8 cellular contexts compared by ENCODE assay signal in the genomic region with DNA sequence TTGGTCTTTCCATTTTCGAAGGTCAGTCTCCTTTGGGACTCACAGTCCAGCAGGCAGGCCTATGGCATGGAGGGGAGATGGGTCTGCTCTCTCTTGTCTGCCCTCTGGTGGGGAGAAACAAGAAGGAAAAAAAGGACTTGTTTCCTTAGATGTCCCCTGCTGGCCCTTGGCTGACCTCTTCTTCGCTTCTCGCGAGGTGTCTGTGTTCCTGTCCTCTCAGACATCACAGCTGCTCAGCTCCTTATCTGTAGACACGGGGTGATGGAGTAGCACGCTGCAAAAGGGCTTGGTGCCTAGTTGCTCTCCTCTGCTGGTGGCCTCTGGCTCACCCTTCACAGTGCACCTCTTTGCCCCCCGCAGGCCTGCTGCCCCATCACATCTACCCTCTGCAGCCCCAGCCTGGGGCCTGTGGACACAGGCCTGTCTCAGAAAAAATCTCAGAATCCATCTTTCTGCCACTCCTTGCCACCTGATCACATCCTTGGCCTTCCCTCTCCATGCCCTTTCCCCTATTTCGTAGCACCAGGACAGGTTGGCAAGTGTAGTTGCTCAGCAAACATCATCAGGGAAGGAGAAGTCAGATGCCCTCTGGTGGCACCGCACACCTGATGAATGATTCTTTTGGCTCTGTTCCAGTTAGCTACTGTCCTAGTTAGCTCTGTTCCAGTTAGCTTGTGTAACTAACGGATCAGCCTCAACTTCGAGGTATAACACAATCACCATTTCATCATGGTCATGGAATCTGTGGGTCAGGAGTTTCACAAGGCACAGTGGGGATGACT. TPM values are rescaled to one million over a fixed set of nuclear protein-coding genes. Genes with fewer than 3 reads are reported as not detected.
DNase-seq lines count a peak whose midpoint lies in the region; ATAC-seq and TF ChIP-seq lines count a peak whose summit lies in the region.

No MANE protein-coding gene starts in this region.

- peak; percentile 67 for DNase-seq in GM10248 (ENCODE audit: extremely low spot score)
- DNase-seq in NCI-H2029 treated with DMSO at 0.1 percent for 48 hours (lab: John Stamatoyannopoulos, UW), result peak; percentile 63
- peak; percentile 51 for DNase-seq in UCSD-AML1 (lab: John Stamatoyannopoulos, UW; ENCODE audit: unreplicated experiment)
- peak; percentile 83 for DNase-seq in left lobe of liver (ENCODE audit: low spot score)
- DNase-seq in stimulated activated effector memory CD8-positive, alpha-beta T cell treated with anti-CD3 and anti-CD28 coated beads, Interleukin-12 subunit alpha, Interleukin-12 subunit beta, amount 100 ng/mL, for 72 hours (ENCODE audit: low spot score in 2 of 2), result peak; percentile 11 to 67

- no peaks in the 10 kb centered on the region for H3K9me3 Mint-ChIP-seq in dendritic cell treated with granulocyte-macrophage colony-stimulating factor and Interleukin-4, amounts not matched to agents 40 ng/mL and 50 ng/mL, for 4 days
- no peaks in the 10 kb centered on the region for H3K9me3 Mint-ChIP-seq in stimulated activated effector memory CD8-positive, alpha-beta T cell treated with anti-CD3 and anti-CD28 coated beads, Interleukin-12 subunit alpha, Interleukin-12 subunit beta, amount 100 ng/mL, for 72 hours

- no peak overlapping the region for H3K27ac ChIP-seq in 22Rv1

- no peak overlapping the region for H3K4me3 Mint-ChIP-seq in dendritic cell treated with granulocyte-macrophage colony-stimulating factor and Interleukin-4, amounts not matched to agents 40 ng/mL and 50 ng/mL, for 4 days
- no peak overlapping the region for H3K4me3 Mint-ChIP-seq in stimulated activated effector memory CD8-positive, alpha-beta T cell treated with anti-CD3 and anti-CD28 coated beads, Interleukin-12 subunit alpha, Interleukin-12 subunit beta, amount 100 ng/mL, for 72 hours

- H3K4me1 Mint-ChIP-seq in dendritic cell treated with granulocyte-macrophage colony-stimulating factor and Interleukin-4, amounts not matched to agents 40 ng/mL and 50 ng/mL, for 4 days (ENCODE audit: low read depth), result peaks cover 31% of the 10 kb centered on the region
- H3K4me1 Mint-ChIP-seq in stimulated activated effector memory CD8-positive, alpha-beta T cell treated with anti-CD3 and anti-CD28 coated beads, Interleukin-12 subunit alpha, Interleukin-12 subunit beta, amount 100 ng/mL, for 72 hours, result peaks cover 16% of the 10 kb centered on the region

- H3K27ac Mint-ChIP-seq in dendritic cell treated with granulocyte-macrophage colony-stimulating factor and Interleukin-4, amounts not matched to agents 40 ng/mL and 50 ng/mL, for 4 days, result peak overlapping the region; percentile 7
- H3K27ac Mint-ChIP-seq in stimulated activated effector memory CD8-positive, alpha-beta T cell treated with anti-CD3 and anti-CD28 coated beads, Interleukin-12 subunit alpha, Interleukin-12 subunit beta, amount 100 ng/mL, for 72 hours, result peak overlapping the region; percentile 64

- peak; percentile 92 for ATAC-seq in left lobe of liver
- ATAC-seq in stimulated activated effector memory CD8-positive, alpha-beta T cell treated with anti-CD3 and anti-CD28 coated beads, Interleukin-12 subunit alpha, Interleukin-12 subunit beta, amount 100 ng/mL, for 72 hours, result peak; percentile 75
- no peak for ATAC-seq in HG02970 (IDR thresholded peaks at IDR 0.05; ENCODE audit: low FRiP score, unreplicated experiment)

- intact Hi-C loops in dendritic cell treated with granulocyte-macrophage colony-stimulating factor and Interleukin-4, amounts not matched to agents 40 ng/mL and 50 ng/mL, for 4 days (cut with micrococcal nuclease), result loop anchor here (10.0 kb wide), 1 partner anchor 51 kb away; no protein-coding TSS in a partner anchor

- no peaks in the 10 kb centered on the region for H3K27me3 Mint-ChIP-seq in dendritic cell treated with granulocyte-macrophage colony-stimulating factor and Interleukin-4, amounts not matched to agents 40 ng/mL and 50 ng/mL, for 4 days

- no peaks in the 10 kb centered on the region for H3K36me3 Mint-ChIP-seq in dendritic cell treated with granulocyte-macrophage colony-stimulating factor and Interleukin-4, amounts not matched to agents 40 ng/mL and 50 ng/mL, for 4 days (ENCODE audit: low read depth)
- no peaks in the 10 kb centered on the region for H3K36me3 Mint-ChIP-seq in stimulated activated effector memory CD8-positive, alpha-beta T cell treated with anti-CD3 and anti-CD28 coated beads, Interleukin-12 subunit alpha, Interleukin-12 subunit beta, amount 100 ng/mL, for 72 hours

- peak; percentile 88 for TF ChIP-seq CTCF in 22Rv1 (IDR thresholded peaks at IDR 0.05)
- TF ChIP-seq CTCF in GM10248 (IDR thresholded peaks at IDR 0.05; ENCODE audit: control extremely low read depth, extremely low read depth, low read depth, missing control alignments), result peak; percentile 64

- POLR2A ChIA-PET in GM10248 (lab: Yijun Ruan, JAX), result no interaction called here

- CTCF ChIA-PET in GM10248 (lab: Yijun Ruan, JAX), result interaction anchor here (0.6 to 5.9 kb wide), 29 partner anchors 7 to 630 kb away, joined by 3 to 107 read pairs (median 4); no protein-coding TSS in a partner anchor

RNA-seq across cellular contexts. Expression of gene AK2, which starts 18.7 kb away (rescaled TPM):
- 120 TPM for total RNA-seq in left lobe of liver

RNA-seq across cellular contexts. Expression of gene AZIN2, which starts 25.6 kb away (rescaled TPM):
- 0.55 TPM for total RNA-seq in left lobe of liver
